In the genomic region with DNA sequence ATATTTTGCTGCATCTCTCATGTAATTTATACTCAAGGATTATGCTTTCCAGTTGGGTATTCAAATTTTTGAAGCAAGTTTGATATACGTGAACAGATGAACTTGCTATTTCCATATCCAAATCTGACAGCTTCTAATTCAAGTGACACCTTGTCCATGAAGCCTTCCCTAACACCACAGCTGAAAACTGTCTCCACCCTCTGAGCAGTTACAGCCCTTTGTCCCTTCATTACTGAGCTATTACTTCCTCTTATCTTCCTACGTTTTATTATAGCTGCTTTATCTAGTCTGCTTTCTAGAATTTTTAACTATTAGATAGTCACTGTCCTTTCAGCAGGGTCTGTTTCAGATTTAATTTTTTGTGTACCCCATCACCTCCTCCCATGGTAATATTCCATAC, we compare ENCODE assay signal across 23 cellular contexts. TPM values are rescaled to one million over a fixed set of nuclear protein-coding genes. Genes with fewer than 3 reads are reported as not detected.
DNase-seq lines count a peak whose midpoint lies in the region; ATAC-seq, FAIRE-seq and TF ChIP-seq lines count a peak whose summit lies in the region.
"Had no signal": no experiment of that assay in that cellular context is flagged by ENCODE, and none has a peak within 500 bp of the region (broad histone marks: within the 10 kb centered on the region; RNA-seq: fewer than 3 reads in every experiment).

No MANE protein-coding gene starts in this region.

- ATAC-seq in upper lobe of right lung, result peak; percentile 21
- ATAC-seq in GM21576 (IDR thresholded peaks at IDR 0.05; ENCODE audit: unreplicated experiment), result no peak
- no peak for ATAC-seq in GM18519 (IDR thresholded peaks at IDR 0.05; ENCODE audit: low FRiP score, unreplicated experiment)
- ATAC-seq: HCT116 had no signal

- H3K4me3 ChIP-seq in astrocyte (ENCODE audit: insufficient read depth, low read depth, low read length) (no peak overlapping the region), upper lobe of right lung (no peak overlapping the region)

- intact Hi-C loops in upper lobe of right lung (cut with DNase I), result no loop called here

- H3K4me3 Mint-ChIP-seq in astrocyte (ENCODE audit: unreplicated experiment), result no peak overlapping the region
- H3K4me3 Mint-ChIP-seq: CD4-positive, CD25-positive, alpha-beta regulatory T cell; CD8-positive, alpha-beta memory T cell; HFFc6 had no signal

- H3K27ac ChIP-seq in astrocyte (ENCODE audit: low read depth, low read length) (no peak overlapping the region), epithelial cell of prostate (peak overlapping the region; percentile 2), upper lobe of right lung (no peak overlapping the region)

- peaks cover 24% of the 10 kb centered on the region for H3K4me1 Mint-ChIP-seq in astrocyte (ENCODE audit: low read depth, unreplicated experiment)
- H3K4me1 Mint-ChIP-seq: CD4-positive, CD25-positive, alpha-beta regulatory T cell; CD8-positive, alpha-beta memory T cell had no signal

- DNase-seq in OCI-M1 (lab: John Stamatoyannopoulos, UW) (peak; percentile 75), astrocyte (ENCODE audit: low read depth) (no peak), epithelial cell of prostate (ENCODE audit: low read depth, low spot score) (no peak), upper lobe of right lung (no peak)
- DNase-seq in stimulated activated CD4-positive, alpha-beta T cell treated with anti-CD3 and anti-CD28 coated beads, Interleukin-15, amount 100 ng/mL, for 24 hours, result no peak
- DNase-seq: ACHN; BE2C; C1 segment of cervical spinal cord; CD4-positive, CD25-positive, alpha-beta regulatory T cell; CD8-positive, alpha-beta memory T cell; COR-L47; GOT3; H7; HFFc6; IMR-90 had no signal

- no peak overlapping the region for H3K9ac ChIP-seq in astrocyte (ENCODE audit: low read length)

- H4K20me1 ChIP-seq in astrocyte (ENCODE audit: insufficient read depth, low read length), result no peaks in the 10 kb centered on the region

- H3K4me2 ChIP-seq in astrocyte (ENCODE audit: low read length), result no peak overlapping the region

- no peaks in the 10 kb centered on the region for H3K9me3 Mint-ChIP-seq in astrocyte (ENCODE audit: unreplicated experiment)
- H3K9me3 Mint-ChIP-seq: CD8-positive, alpha-beta memory T cell; HFFc6 had no signal

- H3K27me3 Mint-ChIP-seq in astrocyte (ENCODE audit: low read depth, unreplicated experiment), result no peaks in the 10 kb centered on the region

- H3K79me2 ChIP-seq in astrocyte (ENCODE audit: insufficient read depth, low read length), result no peaks in the 10 kb centered on the region

- H3K36me3 ChIP-seq in astrocyte (ENCODE audit: insufficient read depth, low read length), result no peaks in the 10 kb centered on the region
- H3K36me3 ChIP-seq in upper lobe of right lung, result no peaks in the 10 kb centered on the region
- H3K36me3 ChIP-seq: BE2C had no signal

- peak; percentile 26 for FAIRE-seq in astrocyte (lab: Jason Lieb, UNC)
- FAIRE-seq: A204.1, D721Med, G401.6, GM12891, HTR-8/SVneo had no signal

- H3K27ac Mint-ChIP-seq in astrocyte (ENCODE audit: unreplicated experiment), result no peak overlapping the region
- H3K27ac Mint-ChIP-seq: CD4-positive, CD25-positive, alpha-beta regulatory T cell; CD8-positive, alpha-beta memory T cell; HFFc6 had no signal

- H2AFZ ChIP-seq in astrocyte (ENCODE audit: low read depth, low read length), result no peak overlapping the region

- no peak for TF ChIP-seq CTCF in astrocyte (IDR thresholded peaks at IDR 0.05; ENCODE audit: insufficient read depth, low read depth, low read length)
- TF ChIP-seq CTCF in upper lobe of right lung (IDR thresholded peaks at IDR 0.05), result no peak

- H3K27me3 ChIP-seq in astrocyte (ENCODE audit: insufficient read depth, low read length) (no peaks in the 10 kb centered on the region), upper lobe of right lung (no peaks in the 10 kb centered on the region)

- no peaks in the 10 kb centered on the region for H3K36me3 Mint-ChIP-seq in astrocyte (ENCODE audit: low read depth, unreplicated experiment)
- H3K36me3 Mint-ChIP-seq: CD4-positive, CD25-positive, alpha-beta regulatory T cell; CD8-positive, alpha-beta memory T cell had no signal

- H3K4me1 ChIP-seq in astrocyte (ENCODE audit: insufficient read depth, low read length) (no peaks in the 10 kb centered on the region), upper lobe of right lung (no peaks in the 10 kb centered on the region)
- H3K4me1 ChIP-seq: BE2C had no signal

- H3K9me3 ChIP-seq in astrocyte (ENCODE audit: insufficient read depth, low read depth, low read length) (no peaks in the 10 kb centered on the region), upper lobe of right lung (no peaks in the 10 kb centered on the region)
- H3K9me3 ChIP-seq: BE2C had no signal

RNA-seq across cellular contexts. Expression of a gene that starts 13.3 kb away (rescaled TPM):
- total RNA-seq in astrocyte, result 680 and 717 TPM in 2 replicates
- total RNA-seq in upper lobe of right lung, result 100 TPM
- total RNA-seq: CD4-positive, CD25-positive, alpha-beta regulatory T cell had no signal
